ENCODE assay signal across 9 cellular contexts in genomic region chr1:76294470-76295194, GRCh38.
DNase-seq lines count a peak whose midpoint lies in the region; ATAC-seq and TF ChIP-seq lines count a peak whose summit lies in the region.
"Had no signal": no experiment of that assay in that cellular context is flagged by ENCODE, and none has a peak within 500 bp of the region (broad histone marks: within the 10 kb centered on the region; RNA-seq: fewer than 3 reads in every experiment).

No MANE protein-coding gene starts in this region.

- no peaks in the 10 kb centered on the region for H3K9me3 Mint-ChIP-seq in central memory CD8-positive, alpha-beta T cell

- H3K36me3 ChIP-seq in gastrocnemius medialis (no peaks in the 10 kb centered on the region), body of pancreas (replicated peaks in 1 of 2; ENCODE audit: insufficient read depth in 1 of 2, low read depth in 2 of 2) (no peaks in the 10 kb centered on the region)

- in situ Hi-C loops in gastrocnemius medialis (cut with MboI; ENCODE audit: low sequenced_read_pairs in 4 of 4) = no loop called here

- H3K27me3 ChIP-seq in gastrocnemius medialis = no peaks in the 10 kb centered on the region
- H3K27me3 ChIP-seq in body of pancreas = no peaks in the 10 kb centered on the region

- H3K27me3 Mint-ChIP-seq in central memory CD8-positive, alpha-beta T cell = no peaks in the 10 kb centered on the region

- 69% methylated on average over 5 of the region's 5 CpGs for WGBS in body of pancreas, 2 donors

- intact Hi-C loops in gastrocnemius medialis (cut with DNase I; ENCODE audit: low total_unique reads) = no loop called here
- intact Hi-C loops in body of pancreas (cut with DNase I) = no loop called here

- peaks cover 48% of the 10 kb centered on the region for H3K4me1 Mint-ChIP-seq in central memory CD8-positive, alpha-beta T cell

- TF ChIP-seq POLR2A in gastrocnemius medialis (IDR thresholded peaks at IDR 0.05) (no peak), body of pancreas (IDR thresholded peaks at IDR 0.05) (no peak)

- H3K9me3 ChIP-seq in gastrocnemius medialis = no peaks in the 10 kb centered on the region
- no peaks in the 10 kb centered on the region for H3K9me3 ChIP-seq in body of pancreas

- no peak for DNase-seq in central memory CD8-positive, alpha-beta T cell (ENCODE audit: low spot score in 2 of 2)
- DNase-seq in left lobe of liver (ENCODE audit: low spot score) = no peak
- DNase-seq in gastrocnemius medialis = no peak
- no peak for DNase-seq in body of pancreas
- DNase-seq in activated CD8-positive, alpha-beta memory T cell treated with anti-CD3 and anti-CD28 coated beads, Interleukin-2, amount 50 U/mL, for 48 hours = no peak

- H3K4me1 ChIP-seq in gastrocnemius medialis = no peaks in the 10 kb centered on the region
- H3K4me1 ChIP-seq in body of pancreas = no peaks in the 10 kb centered on the region

- TF ChIP-seq CTCF in gastrocnemius medialis (IDR thresholded peaks at IDR 0.05 in 4 of 5, conservative IDR thresholded peaks at IDR 0.05 in 1 of 5) (no peak), body of pancreas (IDR thresholded peaks at IDR 0.05) (no peak)

- H3K4me3 ChIP-seq in gastrocnemius medialis (no peak overlapping the region), body of pancreas (no peak overlapping the region)

- H3K27ac ChIP-seq in gastrocnemius medialis (no peak overlapping the region), body of pancreas (no peak overlapping the region)

- ATAC-seq in GM18861 (IDR thresholded peaks at IDR 0.05; ENCODE audit: unreplicated experiment) = peak; percentile 74
- ATAC-seq in GM21528 (IDR thresholded peaks at IDR 0.05; ENCODE audit: low FRiP score, unreplicated experiment) = peak; percentile 80
- peak; percentile 69 for ATAC-seq in HG03469 (IDR thresholded peaks at IDR 0.05; ENCODE audit: unreplicated experiment)
- ATAC-seq in central memory CD8-positive, alpha-beta T cell (replicated peaks; ENCODE audit: extremely low read depth, poor library complexity, severe bottlenecking) = peak; percentile 59
- no peak for ATAC-seq in left lobe of liver
- ATAC-seq in gastrocnemius medialis = no peak
- ATAC-seq in body of pancreas = no peak
- ATAC-seq: HCT116 had no signal

- peak overlapping the region; percentile 17 for H3K27ac Mint-ChIP-seq in central memory CD8-positive, alpha-beta T cell (ENCODE audit: low read depth)

- H3K4me3 Mint-ChIP-seq in central memory CD8-positive, alpha-beta T cell = peak overlapping the region; percentile 38

- H3K36me3 Mint-ChIP-seq in central memory CD8-positive, alpha-beta T cell (ENCODE audit: insufficient read depth) = no peaks in the 10 kb centered on the region

Comparison
In these comparisons a context has a peak if more than half of its experiments do, and no peak if none do; other contexts are left out.
1. ATAC-seq: peak in GM18861 (single experiment), GM21528 (single experiment), HG03469 (single experiment) and central memory CD8-positive, alpha-beta T cell (single experiment); none in left lobe of liver (single experiment), gastrocnemius medialis (0 of 2) and body of pancreas (single experiment).